8 cellular contexts compared by ENCODE assay signal in the genomic region with DNA sequence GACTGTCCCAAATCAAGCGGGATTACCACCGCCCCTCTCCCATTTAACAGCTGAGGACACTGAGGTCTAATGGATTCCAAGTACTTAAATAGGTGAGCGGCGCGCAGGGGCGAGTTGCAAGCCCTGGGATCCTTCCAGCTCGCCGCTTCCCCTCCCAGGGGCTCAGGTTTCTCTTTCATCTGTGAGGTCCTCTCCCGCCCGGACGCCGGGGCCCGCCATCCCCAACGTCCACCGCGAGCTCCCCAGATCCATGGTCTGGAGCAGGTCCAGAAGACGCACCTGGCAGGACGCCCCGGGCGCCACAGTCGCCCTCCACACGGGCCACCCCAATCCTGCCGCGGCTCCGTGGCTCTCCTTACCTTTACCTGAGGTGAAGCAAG. TPM values are rescaled to one million over a fixed set of nuclear protein-coding genes. Genes with fewer than 3 reads are reported as not detected.
DNase-seq lines count a peak whose midpoint lies in the region; ATAC-seq and TF ChIP-seq lines count a peak whose summit lies in the region.

No MANE protein-coding gene starts in this region.

- H3K27me3 Mint-ChIP-seq in mesothelial cell of epicardium (ENCODE audit: low read depth): no peaks in the 10 kb centered on the region

- WGBS in aorta, 2 donors: 0% methylated on average over 21 to 25 of the region's 25 CpGs

- no peaks in the 10 kb centered on the region for H3K9me3 ChIP-seq in aorta (ENCODE audit: control insufficient read depth, low read length)

- no peaks in the 10 kb centered on the region for H3K36me3 ChIP-seq in aorta (ENCODE audit: control insufficient read depth in 1 of 2, insufficient read depth in 2 of 2, low read length in 1 of 2)

- no peaks in the 10 kb centered on the region for H3K36me3 Mint-ChIP-seq in mesothelial cell of epicardium

- peak; percentile 45 for ATAC-seq in aorta (ENCODE audit: low FRiP score)

- peaks cover 2 to 3% of the 10 kb centered on the region in 2 donors for H3K4me1 ChIP-seq in aorta (ENCODE audit: control insufficient read depth in 1 of 2, insufficient read depth in 2 of 2, low read length in 2 of 2)

- H3K27ac ChIP-seq in aorta (ENCODE audit: low read depth in 1 of 2, low read length in 2 of 2): peak overlapping the region in 1 of 2 donors; percentile 46

- DNase-seq in GM10266 (ENCODE audit: extremely low spot score) (peak; percentile 18), HFF-Myc (ENCODE audit: extremely low read depth, low read depth) (no peak), NCI-H748 treated with DMSO at 0.1 percent for 48 hours (lab: John Stamatoyannopoulos, UW) (peak; percentile 77), dermis blood vessel endothelial cell (peak; percentile 53), mesothelial cell of epicardium (ENCODE audit: low spot score in 2 of 2, unreplicated experiment in 2 of 2) (peak in 1 of 2 experiments; percentile 28), aorta (no peak), middle frontal gyrus (ENCODE audit: extremely low spot score, low spot score) (no peak), T1000 (lab: John Stamatoyannopoulos, UW) (no peak)

- peak overlapping the region; percentile 95 for H3K4me3 Mint-ChIP-seq in mesothelial cell of epicardium

- intact Hi-C loops in aorta (cut with DNase I): no loop called here

- no peaks in the 10 kb centered on the region for H3K27me3 ChIP-seq in aorta (ENCODE audit: control insufficient read depth in 1 of 2, insufficient read depth in 2 of 2, low read length in 1 of 2)

- peak overlapping the region; percentile 84 for H3K4me3 ChIP-seq in HFF-Myc (replicated peaks; ENCODE audit: low read depth, low read length)
- H3K4me3 ChIP-seq in aorta (ENCODE audit: low read length in 2 of 2): peak overlapping the region; percentile 39 to 62

- H3K27ac Mint-ChIP-seq in mesothelial cell of epicardium: peak overlapping the region; percentile 99

- TF ChIP-seq CTCF in GM10266 (IDR thresholded peaks at IDR 0.05; ENCODE audit: control insufficient read depth, insufficient read depth, low read depth, missing control alignments) (no peak), HFF-Myc (IDR thresholded peaks at IDR 0.05; ENCODE audit: low read depth, low read length, missing control alignments) (no peak), mesothelial cell of epicardium (IDR thresholded peaks at IDR 0.05; ENCODE audit: unreplicated experiment) (no peak)

- peaks cover 57% of the 10 kb centered on the region for H3K4me1 Mint-ChIP-seq in mesothelial cell of epicardium

- H3K9me3 Mint-ChIP-seq in mesothelial cell of epicardium: no peaks in the 10 kb centered on the region

RNA-seq across cellular contexts. Expression of gene STARD4, which starts 0.3 kb away (rescaled TPM):
- 71.1 and 71.2 TPM in 2 replicates for total RNA-seq in dermis blood vessel endothelial cell
- 65.8 to 68.4 TPM (median 67.4 TPM) in 3 replicates for total RNA-seq in mesothelial cell of epicardium
- total RNA-seq in aorta: 10 to 100 TPM; 13.6 to 16.8 TPM
- polyA plus RNA-seq in aorta: 1 to 10 TPM; 2.3 to 7.5 TPM

Comparison
In these comparisons a context has a peak if more than half of its experiments do, and no peak if none do; other contexts are left out.
1. DNase-seq: peak in GM10266 (single experiment), NCI-H748 treated with DMSO at 0.1 percent for 48 hours (single experiment) and dermis blood vessel endothelial cell (single experiment); none in HFF-Myc (single experiment), aorta (0 of 2), middle frontal gyrus (single experiment) and T1000 (single experiment).